In the genomic region with DNA sequence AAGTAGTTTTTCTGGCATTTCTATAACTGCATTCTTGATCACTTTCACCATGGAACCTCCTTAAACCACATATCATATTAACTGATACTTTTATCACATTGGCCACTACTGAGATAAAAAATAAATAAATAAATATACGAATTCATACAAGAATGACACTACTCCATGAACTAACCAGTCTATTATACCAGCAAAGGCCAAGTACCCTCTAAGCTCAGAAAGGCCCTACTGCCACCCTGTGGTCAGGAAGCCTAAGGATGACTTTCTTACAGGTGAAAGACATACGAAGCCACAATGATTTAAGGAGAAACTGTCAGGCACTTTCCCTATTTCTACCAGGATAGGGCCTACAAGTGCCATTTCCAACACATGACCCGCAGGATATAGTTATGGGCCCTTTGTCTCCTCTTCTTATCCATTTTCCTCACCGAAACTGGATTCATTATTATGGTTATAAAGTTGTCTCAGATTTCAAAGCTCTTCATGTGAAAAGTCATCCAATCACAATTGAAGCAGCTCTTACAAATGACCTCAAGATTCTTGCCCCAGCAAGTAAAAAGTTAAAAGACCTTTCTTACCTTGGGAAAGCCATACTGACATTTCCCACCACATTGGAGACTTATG, we compare ENCODE assay signal across 8 cellular contexts. TPM values are rescaled to one million over a fixed set of nuclear protein-coding genes. Genes with fewer than 3 reads are reported as not detected.
DNase-seq lines count a peak whose midpoint lies in the region; ATAC-seq and TF ChIP-seq lines count a peak whose summit lies in the region.

No MANE protein-coding gene starts in this region.

- peak; percentile 72 for DNase-seq in AG20443 (ENCODE audit: low spot score)
- peak; percentile 61 for DNase-seq in H4 (ENCODE audit: low spot score)
- DNase-seq in NOMO-1 (lab: John Stamatoyannopoulos, UW; ENCODE audit: unreplicated experiment in 2 of 2) = peak; percentile 59 to 72
- DNase-seq in activated CD8-positive, alpha-beta memory T cell treated with anti-CD3 and anti-CD28 coated beads, Interleukin-2, amount 50 U/mL, for 48 hours = peak; percentile 52
- no peak for DNase-seq in esophagus muscularis mucosa (ENCODE audit: extremely low spot score)
- peak in 8 of 9 donors; percentile 43 to 67 (median 60) for DNase-seq in naive thymus-derived CD4-positive, alpha-beta T cell
- DNase-seq in suprapubic skin (ENCODE audit: low spot score in 2 of 2) = no peak

- CTCF ChIA-PET in naive thymus-derived CD4-positive, alpha-beta T cell (lab: Charles Lee) = interaction anchor here (0.7 to 2.0 kb wide), 9 partner anchors 10 to 351 kb away, joined by 3 to 32 read pairs (median 3); a partner anchor contains a TSS

- H3K27me3 ChIP-seq in esophagus muscularis mucosa (no peaks in the 10 kb centered on the region), suprapubic skin (no peaks in the 10 kb centered on the region)
- H3K27me3 ChIP-seq in naive thymus-derived CD4-positive, alpha-beta T cell (ENCODE audit: control insufficient read depth in 2 of 2, insufficient read depth in 2 of 2, low read length in 2 of 2) = no peaks in the 10 kb centered on the region

- no peak for TF ChIP-seq EP300 in esophagus muscularis mucosa (IDR thresholded peaks at IDR 0.05)
- TF ChIP-seq EP300 in suprapubic skin (IDR thresholded peaks at IDR 0.05) = no peak

- H3K4me3 ChIP-seq in esophagus muscularis mucosa (no peak overlapping the region), suprapubic skin (no peak overlapping the region)
- no peak overlapping the region for H3K4me3 ChIP-seq in naive thymus-derived CD4-positive, alpha-beta T cell (ENCODE audit: low read length)

- H3K4me1 ChIP-seq in esophagus muscularis mucosa (no peaks in the 10 kb centered on the region), suprapubic skin (no peaks in the 10 kb centered on the region)
- H3K4me1 ChIP-seq in naive thymus-derived CD4-positive, alpha-beta T cell (ENCODE audit: control insufficient read depth in 2 of 2, insufficient read depth in 2 of 2, low read length in 2 of 2) = peaks cover 0 to 7% of the 10 kb centered on the region in 2 donors

- H3K9me3 ChIP-seq in esophagus muscularis mucosa = no peaks in the 10 kb centered on the region
- H3K9me3 ChIP-seq in naive thymus-derived CD4-positive, alpha-beta T cell (ENCODE audit: control insufficient read depth in 2 of 3, low read length in 3 of 3) = no peaks in the 10 kb centered on the region
- H3K9me3 ChIP-seq in suprapubic skin = no peaks in the 10 kb centered on the region

- peak overlapping the region in 3 of 9 donors; percentile 16 to 56 (median 45) for H3K27ac Mint-ChIP-seq in naive thymus-derived CD4-positive, alpha-beta T cell

- H3K36me3 ChIP-seq in esophagus muscularis mucosa (peaks cover 55 to 95% (median 69%) of the 10 kb centered on the region in 4 donors), suprapubic skin (peaks cover 80% of the 10 kb centered on the region)
- H3K36me3 ChIP-seq in naive thymus-derived CD4-positive, alpha-beta T cell (ENCODE audit: control insufficient read depth in 2 of 3, insufficient read depth in 3 of 3, low read length in 3 of 3) = peaks cover 15 to 74% (median 33%) of the 10 kb centered on the region in 3 experiments

- peaks cover 6 to 13% (median 8%) of the 10 kb centered on the region in 7 donors for H3K4me1 Mint-ChIP-seq in naive thymus-derived CD4-positive, alpha-beta T cell

- 47% methylated on average over 4 of the region's 4 CpGs for WGBS in esophagus muscularis mucosa
- 44% methylated on average over 4 of the region's 4 CpGs for WGBS in suprapubic skin

- no peaks in the 10 kb centered on the region for H3K27me3 Mint-ChIP-seq in naive thymus-derived CD4-positive, alpha-beta T cell

- intact Hi-C loops in esophagus muscularis mucosa (cut with DNase I) = no loop called here
- intact Hi-C loops in naive thymus-derived CD4-positive, alpha-beta T cell (cut with micrococcal nuclease) = loop anchor here (1.0 to 2.0 kb wide), 3 partner anchors 118 to 351 kb away; no protein-coding TSS in a partner anchor

- peak; percentile 85 for ATAC-seq in naive thymus-derived CD4-positive, alpha-beta T cell
- no peak for ATAC-seq in GM21423 (IDR thresholded peaks at IDR 0.05; ENCODE audit: unreplicated experiment)

- TF ChIP-seq CTCF in esophagus muscularis mucosa (IDR thresholded peaks at IDR 0.05) = peak; percentile 28 to 50 (median 34)
- peak; percentile 29 to 51 for TF ChIP-seq CTCF in suprapubic skin (IDR thresholded peaks at IDR 0.05)

- peaks cover under 1 to 24% (median 18%) of the 10 kb centered on the region in 5 donors for H3K36me3 Mint-ChIP-seq in naive thymus-derived CD4-positive, alpha-beta T cell

- POLR2A ChIA-PET in naive thymus-derived CD4-positive, alpha-beta T cell (lab: Charles Lee) = interaction anchor here (0.8 to 1.2 kb wide), 2 partner anchors 23 to 120 kb away, joined by 3 read pairs; a partner anchor contains a TSS

- no peak overlapping the region for H3K27ac ChIP-seq in esophagus muscularis mucosa (replicated peaks in 1 of 4)
- H3K27ac ChIP-seq in naive thymus-derived CD4-positive, alpha-beta T cell (ENCODE audit: low read depth, low read length) = no peak overlapping the region
- H3K27ac ChIP-seq in suprapubic skin = no peak overlapping the region

- no peak overlapping the region for H3K4me3 Mint-ChIP-seq in naive thymus-derived CD4-positive, alpha-beta T cell

- no peaks in the 10 kb centered on the region for H3K9me3 Mint-ChIP-seq in naive thymus-derived CD4-positive, alpha-beta T cell

- no peak for TF ChIP-seq POLR2A in esophagus muscularis mucosa (IDR thresholded peaks at IDR 0.05; ENCODE audit: low read depth)
- TF ChIP-seq POLR2A in suprapubic skin (IDR thresholded peaks at IDR 0.05) = no peak

RNA-seq across cellular contexts. Expression of a gene that starts 23.9 kb away (rescaled TPM):
- 118 and 119 TPM in 2 replicates for total RNA-seq in H4 (2014; rRNA removed; shearing (Covaris generic))
- total RNA-seq in esophagus muscularis mucosa (10 to 100 TPM; 60.9 to 83.0 (median 73.0) TPM), suprapubic skin (10 to 100 TPM; 28.2 to 39.0 (median 31.7) TPM)
- total RNA-seq in naive thymus-derived CD4-positive, alpha-beta T cell = 100 to 1,000 TPM in 1 of 5 experiments, 10 to 100 TPM in 4; 54.2 to 102 (median 69.6) TPM
- 100 to 1,000 TPM; 148 to 174 TPM for polyA plus RNA-seq in naive thymus-derived CD4-positive, alpha-beta T cell

RNA-seq across cellular contexts. Expression of a gene that starts 27.0 kb away (rescaled TPM):
- total RNA-seq in H4 (2014; rRNA removed; shearing (Covaris generic)) = 297 and 318 TPM in 2 replicates
- total RNA-seq in esophagus muscularis mucosa = 100 to 1,000 TPM; 125 to 174 (median 126) TPM
- 100 to 1,000 TPM in 4 of 5 experiments, 10 to 100 TPM in 1; 68.2 to 158 (median 104) TPM for total RNA-seq in naive thymus-derived CD4-positive, alpha-beta T cell
- 100 to 1,000 TPM; 541 to 640 TPM for polyA plus RNA-seq in naive thymus-derived CD4-positive, alpha-beta T cell
- 100 to 1,000 TPM; 195 to 277 (median 229) TPM for total RNA-seq in suprapubic skin

RNA-seq across cellular contexts. Expression of a gene that starts 32.4 kb away (rescaled TPM):
- total RNA-seq in H4 (2014; rRNA removed; shearing (Covaris generic)) = 0.04 TPM in 1 of 2 replicates, not detected in the other
- total RNA-seq in esophagus muscularis mucosa (1 to 10 TPM; 4.6 to 8.1 (median 6.8) TPM), suprapubic skin (1 to 10 TPM; 3.3 to 6.8 (median 5.5) TPM)
- total RNA-seq in naive thymus-derived CD4-positive, alpha-beta T cell = 10 to 100 TPM in 1 of 5 experiments, 1 to 10 TPM in 3, under 1 TPM in 1; 0.31 to 21.2 (median 1.2) TPM
- 1 to 10 TPM in 1 of 2 donors, under 1 TPM in 1; 0.51 to 2.0 TPM for polyA plus RNA-seq in naive thymus-derived CD4-positive, alpha-beta T cell

RNA-seq across cellular contexts. Expression of a gene that starts 50.4 kb away (rescaled TPM):
- total RNA-seq in H4 (2014; rRNA removed; shearing (Covaris generic)) = 11.8 and 13.6 TPM in 2 replicates
- total RNA-seq in esophagus muscularis mucosa (10 to 100 TPM in 3 of 4 donors, 1 to 10 TPM in 1; 7.5 to 16.4 (median 11.9) TPM), suprapubic skin (10 to 100 TPM in 1 of 4 donors, 1 to 10 TPM in 3; 7.4 to 12.1 (median 7.5) TPM)
- 10 to 100 TPM in 3 of 5 experiments, 1 to 10 TPM in 2; 4.5 to 50.7 (median 11.8) TPM for total RNA-seq in naive thymus-derived CD4-positive, alpha-beta T cell
- polyA plus RNA-seq in naive thymus-derived CD4-positive, alpha-beta T cell = 1 to 10 TPM; 2.3 to 4.6 TPM

Comparison
In these comparisons a context has a peak if more than half of its experiments do, and no peak if none do; other contexts are left out.
1. DNase-seq: peak in AG20443 (single experiment), H4 (single experiment), NOMO-1 (2 of 2), activated CD8-positive, alpha-beta memory T cell treated with anti-CD3 and anti-CD28 coated beads, Interleukin-2, amount 50 U/mL, for 48 hours (single experiment) and naive thymus-derived CD4-positive, alpha-beta T cell (8 of 9); none in esophagus muscularis mucosa (single experiment) and suprapubic skin (0 of 2).